In the genomic region with DNA sequence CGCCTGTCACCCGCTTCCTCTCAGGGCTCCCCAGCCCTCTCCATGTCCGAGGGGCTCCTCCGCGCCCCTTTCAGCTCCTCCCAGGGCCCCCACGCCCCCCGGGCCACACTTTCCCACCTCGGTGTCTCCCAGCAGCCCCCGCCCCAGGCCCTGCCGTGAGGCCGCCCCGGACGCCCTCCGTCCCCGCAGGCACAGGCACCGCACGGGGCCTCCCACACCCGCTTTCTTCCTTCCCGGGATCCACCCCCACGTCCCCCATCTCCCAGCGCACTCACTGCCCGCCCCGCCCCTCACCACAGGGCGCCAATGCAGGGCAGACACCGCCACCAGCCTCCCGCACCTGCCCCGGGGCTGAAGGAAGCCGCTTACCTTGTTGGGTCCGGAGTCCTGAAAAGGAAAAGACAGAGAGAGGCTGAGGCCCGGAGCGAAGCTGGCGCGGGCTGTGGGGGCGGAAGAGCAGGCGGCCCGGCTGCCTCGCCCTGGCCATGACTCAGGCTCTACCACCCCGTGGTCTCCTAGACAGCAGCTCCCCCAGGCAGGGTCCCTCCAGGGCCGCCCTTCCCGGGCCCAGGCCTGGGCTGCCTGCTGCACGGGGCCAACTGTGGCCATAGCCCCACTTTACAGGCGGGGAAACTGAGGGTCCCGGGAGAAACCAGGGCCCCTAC, we compare ENCODE assay signal across 18 cellular contexts. TPM values are rescaled to one million over a fixed set of nuclear protein-coding genes. Genes with fewer than 3 reads are reported as not detected.
A peak's percentile ranks its signal among the peaks of the same experiment; 100 is the strongest.
DNase-seq lines count a peak whose midpoint lies in the region; ATAC-seq and TF ChIP-seq lines count a peak whose summit lies in the region.
"Had no signal": no experiment of that assay in that cellular context is flagged by ENCODE, and none has a peak within 500 bp of the region (broad histone marks: within the 10 kb centered on the region; RNA-seq: fewer than 3 reads in every experiment).

No MANE protein-coding gene starts in this region.

- H3K27ac Mint-ChIP-seq in stimulated activated naive CD8-positive, alpha-beta T cell treated with anti-CD3 and anti-CD28 coated beads, Interleukin-15, amount 100 ng/mL, for 72 hours = no peak overlapping the region

- H3K4me1 ChIP-seq in psoas muscle (no peaks in the 10 kb centered on the region), thyroid gland (no peaks in the 10 kb centered on the region), Karpas-422 (ENCODE audit: low read length) (no peaks in the 10 kb centered on the region)
- H3K4me1 ChIP-seq: Caco-2 had no signal

- H3K27ac ChIP-seq in psoas muscle (no peak overlapping the region), thyroid gland (no peak overlapping the region), Karpas-422 (ENCODE audit: low read length) (no peak overlapping the region)
- H3K27ac ChIP-seq: GM23248, KMS-11 had no signal

- no peaks in the 10 kb centered on the region for H3K9me2 ChIP-seq in Karpas-422 (replicated peaks; ENCODE audit: insufficient read depth, low read length)

- no peak for TF ChIP-seq POLR2A in thyroid gland (IDR thresholded peaks at IDR 0.05)

- H3K36me3 ChIP-seq in psoas muscle (ENCODE audit: insufficient read depth in 1 of 2, low read depth in 1 of 2) = no peaks in the 10 kb centered on the region
- no peaks in the 10 kb centered on the region for H3K36me3 ChIP-seq in thyroid gland
- H3K36me3 ChIP-seq in Karpas-422 (ENCODE audit: insufficient read depth, low read length) = no peaks in the 10 kb centered on the region
- H3K36me3 ChIP-seq: MG63 had no signal

- intact Hi-C loops in left cardiac atrium (cut with DNase I) = no loop called here
- intact Hi-C loops in psoas muscle (cut with DNase I) = no loop called here
- intact Hi-C loops in thyroid gland (cut with DNase I) = no loop called here

- ATAC-seq in stimulated activated naive CD8-positive, alpha-beta T cell treated with anti-CD3 and anti-CD28 coated beads, Interleukin-15, amount 100 ng/mL, for 72 hours = peak; percentile 37
- no peak for ATAC-seq in stimulated activated naive CD8-positive, alpha-beta T cell treated with anti-CD3 and anti-CD28 coated beads, Interleukin-15, Interleukin-2, amounts not matched to agents 100 U/mL and 50 U/mL, for 24 hours
- ATAC-seq in left cardiac atrium = no peak
- ATAC-seq in psoas muscle = no peak
- no peak for ATAC-seq in GM18873 (IDR thresholded peaks at IDR 0.05; ENCODE audit: low FRiP score, unreplicated experiment)

- H2AFZ ChIP-seq in Karpas-422 (ENCODE audit: low read length) = no peak overlapping the region
- H2AFZ ChIP-seq: GM23248 had no signal

- H3K4me1 Mint-ChIP-seq in stimulated activated naive CD8-positive, alpha-beta T cell treated with anti-CD3 and anti-CD28 coated beads, Interleukin-15, amount 100 ng/mL, for 72 hours = no peaks in the 10 kb centered on the region
- H3K4me1 Mint-ChIP-seq: CD14-positive monocyte had no signal

- H3K27me3 Mint-ChIP-seq in stimulated activated naive CD8-positive, alpha-beta T cell treated with anti-CD3 and anti-CD28 coated beads, Interleukin-15, amount 100 ng/mL, for 72 hours = no peaks in the 10 kb centered on the region

- TF ChIP-seq CTCF in psoas muscle (IDR thresholded peaks at IDR 0.05) = no peak
- no peak for TF ChIP-seq CTCF in thyroid gland (IDR thresholded peaks at IDR 0.05)

- H3K4me3 Mint-ChIP-seq in stimulated activated naive CD8-positive, alpha-beta T cell treated with anti-CD3 and anti-CD28 coated beads, Interleukin-15, amount 100 ng/mL, for 72 hours = no peak overlapping the region
- H3K4me3 Mint-ChIP-seq: CD14-positive monocyte had no signal

- DNase-seq in stimulated activated naive CD8-positive, alpha-beta T cell treated with anti-CD3 and anti-CD28 coated beads, Interleukin-15, amount 100 ng/mL, for 72 hours = no peak
- DNase-seq in stimulated activated naive CD8-positive, alpha-beta T cell treated with anti-CD3 and anti-CD28 coated beads, Interleukin-15, Interleukin-2, amounts not matched to agents 100 U/mL and 50 U/mL, for 24 hours = no peak
- peak; percentile 24 for DNase-seq in left cardiac atrium
- DNase-seq in psoas muscle = peak; percentile 15 to 45
- DNase-seq in thyroid gland = no peak
- no peak for DNase-seq in NCI-H1048 (lab: John Stamatoyannopoulos, UW)
- no peak for DNase-seq in Karpas-422
- DNase-seq: Caco-2, DMS53, GM23248, MG63, NCI-H1105 treated with DMSO at 0.1 percent for 48 hours, NCI-H1930, NCI-H2171, NCI-H774 had no signal

- H4K20me1 ChIP-seq in Karpas-422 (ENCODE audit: insufficient read depth, low read depth, low read length) = no peaks in the 10 kb centered on the region

- no peaks in the 10 kb centered on the region for H3K79me2 ChIP-seq in Karpas-422 (ENCODE audit: low read length)

- H3K9me3 ChIP-seq in psoas muscle = no peaks in the 10 kb centered on the region
- no peaks in the 10 kb centered on the region for H3K9me3 ChIP-seq in thyroid gland
- no peaks in the 10 kb centered on the region for H3K9me3 ChIP-seq in Karpas-422 (ENCODE audit: low read length)
- H3K9me3 ChIP-seq: Caco-2, MG63 had no signal

- H3K9ac ChIP-seq in Karpas-422 (ENCODE audit: low read length) = no peak overlapping the region
- H3K9ac ChIP-seq: GM23248, KMS-11 had no signal

- H3K4me3 ChIP-seq in psoas muscle (no peak overlapping the region), thyroid gland (replicated peaks in 1 of 3) (no peak overlapping the region), Karpas-422 (ENCODE audit: low read length) (no peak overlapping the region)
- H3K4me3 ChIP-seq: GM23248, MG63 had no signal

- H3K4me2 ChIP-seq in Karpas-422 (ENCODE audit: low read depth, low read length, poor library complexity, severe bottlenecking) = no peak overlapping the region
- H3K4me2 ChIP-seq: KMS-11 had no signal

- 89 to 91% (median 91%) methylated on average over 36 to 43 of the region's 43 CpGs for WGBS in psoas muscle, 3 donors
- 94 to 95% methylated on average over 38 to 43 of the region's 43 CpGs for WGBS in thyroid gland, 2 donors

- H3K27me3 ChIP-seq in psoas muscle (ENCODE audit: insufficient read depth in 3 of 3, low read length in 2 of 3) (peaks cover 0 to 49% (median 14%) of the 10 kb centered on the region in 3 donors), thyroid gland (no peaks in the 10 kb centered on the region), Karpas-422 (ENCODE audit: low read length) (no peaks in the 10 kb centered on the region)
- H3K27me3 ChIP-seq: MG63 had no signal

- H3K9me3 Mint-ChIP-seq in stimulated activated naive CD8-positive, alpha-beta T cell treated with anti-CD3 and anti-CD28 coated beads, Interleukin-15, amount 100 ng/mL, for 72 hours = no peaks in the 10 kb centered on the region

RNA-seq across cellular contexts. Expression of a gene that starts 37.7 kb away (rescaled TPM):
- 10 to 100 TPM; 27.4 to 51.5 TPM for total RNA-seq in left cardiac atrium
- total RNA-seq in psoas muscle = 1 to 10 TPM in 1 of 4 donors, under 1 TPM in 1, not detected in 2; 0.18 to 1.2 TPM
- polyA plus RNA-seq in psoas muscle = under 1 TPM; 0.01 to 0.12 (median 0.10) TPM
- total RNA-seq in thyroid gland = 1 to 10 TPM; 1.2 to 6.9 (median 4.1) TPM
- total RNA-seq in Karpas-422 (2014; rRNA removed; shearing (Covaris generic); ENCODE audit: low replicate concordance) = not detected in 2 replicates
- polyA plus RNA-seq: CD14-positive monocyte had no signal

Comparison
In these comparisons a context has a peak if more than half of its experiments do, and no peak if none do; other contexts are left out.
1. DNase-seq: peak in left cardiac atrium (single experiment) and psoas muscle (2 of 2); none in stimulated activated naive CD8-positive, alpha-beta T cell treated with anti-CD3 and anti-CD28 coated beads, Interleukin-15, amount 100 ng/mL, for 72 hours (0 of 2), stimulated activated naive CD8-positive, alpha-beta T cell treated with anti-CD3 and anti-CD28 coated beads, Interleukin-15, Interleukin-2, amounts not matched to agents 100 U/mL and 50 U/mL, for 24 hours (single experiment), thyroid gland (0 of 2), NCI-H1048 (single experiment) and Karpas-422 (single experiment).